In the genomic region with DNA sequence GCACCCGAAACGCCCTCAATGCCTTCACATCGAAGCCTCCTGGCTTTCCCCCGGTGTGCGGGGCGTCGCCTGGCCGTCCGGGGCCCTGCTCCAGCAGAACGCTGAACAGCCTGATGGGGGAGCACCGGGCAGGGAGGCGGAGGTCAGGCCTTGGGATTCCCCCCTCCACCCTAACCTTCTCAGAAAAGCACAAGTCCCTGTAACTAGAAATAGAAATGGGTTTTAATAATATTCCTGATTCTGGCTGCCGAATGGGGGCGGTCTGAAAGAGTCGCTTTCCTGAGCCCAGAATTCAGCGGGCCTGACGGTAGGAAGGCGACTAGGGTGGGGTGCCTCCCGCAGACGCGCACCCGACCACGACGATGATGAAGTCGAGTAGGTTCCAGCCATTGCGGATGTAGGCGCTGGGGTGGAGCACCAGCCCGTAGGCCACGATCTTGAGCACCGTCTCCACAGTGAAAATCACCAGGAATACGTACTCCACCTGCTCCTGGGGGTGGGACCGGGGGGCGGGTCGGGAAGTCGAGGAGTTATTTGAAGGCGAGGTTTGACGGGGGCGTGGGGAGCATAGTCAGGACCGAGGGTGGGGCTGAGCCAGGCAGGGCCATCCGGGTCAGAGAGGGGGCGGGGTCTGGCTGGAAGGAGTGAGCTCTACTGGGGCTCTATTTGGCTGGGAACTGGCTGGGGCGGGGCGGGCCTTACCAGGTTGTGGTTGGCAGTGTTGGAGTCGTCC, we compare ENCODE assay signal across 9 cellular contexts. TPM values are rescaled to one million over a fixed set of nuclear protein-coding genes. Genes with fewer than 3 reads are reported as not detected.
A peak's percentile ranks its signal among the peaks of the same experiment; 100 is the strongest.
DNase-seq lines count a peak whose midpoint lies in the region; ATAC-seq and TF ChIP-seq lines count a peak whose summit lies in the region.
"Had no signal": no experiment of that assay in that cellular context is flagged by ENCODE, and none has a peak within 500 bp of the region (broad histone marks: within the 10 kb centered on the region; RNA-seq: fewer than 3 reads in every experiment).

No MANE protein-coding gene starts in this region.

- H3K27me3 ChIP-seq in skeletal muscle satellite cell (ENCODE audit: control insufficient read depth, insufficient read depth, low read length): peaks cover 1% of the 10 kb centered on the region

- POLR2A ChIA-PET in HEK293 (lab: Yijun Ruan, JAX): no interaction called here

- H3K4me3 ChIP-seq in HEK293 (ENCODE audit: low read depth, low read length): no peak overlapping the region
- H3K4me3 ChIP-seq in skeletal muscle satellite cell (ENCODE audit: low read length): peak overlapping the region; percentile 14

- H3K4me1 ChIP-seq in ES-I3 (ENCODE audit: insufficient read depth, low read length): no peaks in the 10 kb centered on the region; the same call in 1 of the 2 replicates
- no peaks in the 10 kb centered on the region for H3K4me1 ChIP-seq in HEK293 (ENCODE audit: control insufficient read depth, insufficient read depth, low read length)
- H3K4me1 ChIP-seq in skeletal muscle satellite cell (ENCODE audit: control insufficient read depth, insufficient read depth, low read length): no peaks in the 10 kb centered on the region

- CTCF ChIA-PET in HEK293 (lab: Yijun Ruan, JAX): no interaction called here

- ATAC-seq in left ventricle myocardium superior: peak; percentile 67
- ATAC-seq in HG03025 (IDR thresholded peaks at IDR 0.05; ENCODE audit: low FRiP score, unreplicated experiment): no peak

- H3K4me2 ChIP-seq in skeletal muscle satellite cell (ENCODE audit: low read length): peak overlapping the region; percentile 13

- H3K27ac ChIP-seq in HEK293 (ENCODE audit: extremely low read depth, low read depth, low read length): no peak overlapping the region

- peak overlapping the region; percentile 73 for H3K9ac ChIP-seq in ES-I3 (ENCODE audit: low read depth, low read length)
- no peak overlapping the region for H3K9ac ChIP-seq in skeletal muscle satellite cell (ENCODE audit: low read depth, low read length)

- TF ChIP-seq CTCF in HEK293 (tag by site-specific recombination; IDR thresholded peaks at IDR 0.05): no peak

- DNase-seq in NOMO-1 treated with DMSO at 0.1 percent for 48 hours (lab: John Stamatoyannopoulos, UW; ENCODE audit: unreplicated experiment): peak; percentile 53
- peak; percentile 26 for DNase-seq in activated T-helper 9 cell treated with anti-CD3 and anti-CD28 coated beads, Interleukin-2, amount 50 U/mL, for 16 hours (ENCODE audit: low read depth)
- DNase-seq in left ventricle myocardium superior: peak; percentile 74
- no peak for DNase-seq in Kasumi-1 (lab: John Stamatoyannopoulos, UW)

- no peaks in the 10 kb centered on the region for H3K9me3 ChIP-seq in ES-I3 (ENCODE audit: control insufficient read depth, insufficient read depth, low read length)
- no peaks in the 10 kb centered on the region for H3K9me3 ChIP-seq in HEK293 (ENCODE audit: control insufficient read depth, insufficient read depth, low read depth, low read length)
- H3K9me3 ChIP-seq in skeletal muscle satellite cell (replicated peaks; ENCODE audit: low read length): no peaks in the 10 kb centered on the region

- H3K36me3 ChIP-seq in ES-I3 (ENCODE audit: insufficient read depth, low read length): no peaks in the 10 kb centered on the region
- no peaks in the 10 kb centered on the region for H3K36me3 ChIP-seq in HEK293 (ENCODE audit: control insufficient read depth in 2 of 2, insufficient read depth in 1 of 2, low read length in 2 of 2)
- H3K36me3 ChIP-seq in skeletal muscle satellite cell (ENCODE audit: insufficient read depth, low read length): no peaks in the 10 kb centered on the region

- intact Hi-C loops in left ventricle myocardium superior (cut with micrococcal nuclease): no loop called here

TF ChIP-seq in HEK293, 187 proteins besides CTCF, POLR2A, EP300 and RAD21:
- TF ChIP-seq ZNF341 (tag by site-specific recombination; IDR thresholded peaks at IDR 0.05; ENCODE audit: low read depth) (no peak), EGR2 (tag by site-specific recombination; IDR thresholded peaks at IDR 0.05; ENCODE audit: low read depth) (0 out of 2 replicates have a peak, but pooled peaks have one; percentile 6), ZNF433 (tag by site-specific recombination; IDR thresholded peaks at IDR 0.05; ENCODE audit: low read depth) (no peak), KLF17 (tag by site-specific recombination; IDR thresholded peaks at IDR 0.05) (no peak), ZSCAN30 (tag by site-specific recombination; IDR thresholded peaks at IDR 0.05) (no peak), ZNF837 (tag by site-specific recombination; IDR thresholded peaks at IDR 0.05) (no peak), KLF1 (tag by site-specific recombination; IDR thresholded peaks at IDR 0.05) (peak; percentile 54), ZNF19 (tag by site-specific recombination; IDR thresholded peaks at IDR 0.05; ENCODE audit: low read depth) (no peak)
TF ChIP-seq in HEK293: peak in this region for 2.

RNA-seq across cellular contexts. Expression of gene CACNA1F, which starts 2.5 kb away (rescaled TPM):
- 0.47 TPM for total RNA-seq in left ventricle myocardium superior
- total RNA-seq in skeletal muscle satellite cell (2012; rRNA removed): not detected in 2 replicates
- total RNA-seq: pulmonary artery endothelial cell had no signal

RNA-seq across cellular contexts. Expression of gene CCDC22, which starts 4.6 kb away (rescaled TPM):
- 12.3 TPM for total RNA-seq in left ventricle myocardium superior
- total RNA-seq in skeletal muscle satellite cell (2012; rRNA removed): 17.2 and 17.7 TPM in 2 replicates

RNA-seq across cellular contexts. Expression of gene SYP, which starts 30.7 kb away (rescaled TPM):
- 1.5 TPM for total RNA-seq in left ventricle myocardium superior
- under 0.01 and 0.25 TPM in 2 replicates for total RNA-seq in skeletal muscle satellite cell (2012; rRNA removed)

RNA-seq across cellular contexts. Expression of gene FOXP3, which starts 33.8 kb away (rescaled TPM):
- total RNA-seq in left ventricle myocardium superior: not detected
- total RNA-seq in skeletal muscle satellite cell (2012; rRNA removed): under 0.01 TPM in 1 of 2 replicates, not detected in the other
- total RNA-seq: pulmonary artery endothelial cell had no signal

RNA-seq across cellular contexts. Expression of gene PPP1R3F, which starts 38.9 kb away (rescaled TPM):
- 22.1 TPM for total RNA-seq in left ventricle myocardium superior
- 1.3 and 1.7 TPM in 2 replicates for total RNA-seq in skeletal muscle satellite cell (2012; rRNA removed)

Comparison
In these comparisons a context has a peak if more than half of its experiments do, and no peak if none do; other contexts are left out.
1. DNase-seq: peak in NOMO-1 treated with DMSO at 0.1 percent for 48 hours (single experiment), activated T-helper 9 cell treated with anti-CD3 and anti-CD28 coated beads, Interleukin-2, amount 50 U/mL, for 16 hours (single experiment) and left ventricle myocardium superior (single experiment); none in Kasumi-1 (0 of 2).